ENCODE assay signal across 1 cellular context in genomic region chr3:100023595-100023994, GRCh38.
TF ChIP-seq lines count a peak whose summit lies in the region.

No MANE protein-coding gene starts in this region.

TF ChIP-seq in HepG2, 621 proteins besides CTCF, POLR2A, EP300 and RAD21 (continued from another document):
- no peak for TF ChIP-seq ZXDC (CRISPR knock-in tag; IDR thresholded peaks at IDR 0.05)
- TF ChIP-seq HOXD1 (CRISPR knock-in tag; IDR thresholded peaks at IDR 0.05), result no peak
- no peak for TF ChIP-seq GABPA (IDR thresholded peaks at IDR 0.05; ENCODE audit: low read depth, low read length)
- no peak for TF ChIP-seq GABPA (CRISPR knock-in tag; IDR thresholded peaks at IDR 0.05; ENCODE audit: low read depth)
- TF ChIP-seq HIC2 (CRISPR knock-in tag; IDR thresholded peaks at IDR 0.05; ENCODE audit: low read depth), result no peak
- TF ChIP-seq SMYD3 (CRISPR knock-in tag; IDR thresholded peaks at IDR 0.05), result no peak
- TF ChIP-seq ZNF782 (CRISPR knock-in tag; IDR thresholded peaks at IDR 0.05; ENCODE audit: borderline replicate concordance), result no peak
- no peak for TF ChIP-seq NBN (conservative IDR thresholded peaks at IDR 0.05)
- no peak for TF ChIP-seq ZNF326 (CRISPR knock-in tag; IDR thresholded peaks at IDR 0.05; ENCODE audit: borderline replicate concordance)
- no peak for TF ChIP-seq ZNF549 (CRISPR knock-in tag; IDR thresholded peaks at IDR 0.05)
- TF ChIP-seq ZC3H13 (CRISPR knock-in tag; IDR thresholded peaks at IDR 0.05), result no peak
